In the genomic region with DNA sequence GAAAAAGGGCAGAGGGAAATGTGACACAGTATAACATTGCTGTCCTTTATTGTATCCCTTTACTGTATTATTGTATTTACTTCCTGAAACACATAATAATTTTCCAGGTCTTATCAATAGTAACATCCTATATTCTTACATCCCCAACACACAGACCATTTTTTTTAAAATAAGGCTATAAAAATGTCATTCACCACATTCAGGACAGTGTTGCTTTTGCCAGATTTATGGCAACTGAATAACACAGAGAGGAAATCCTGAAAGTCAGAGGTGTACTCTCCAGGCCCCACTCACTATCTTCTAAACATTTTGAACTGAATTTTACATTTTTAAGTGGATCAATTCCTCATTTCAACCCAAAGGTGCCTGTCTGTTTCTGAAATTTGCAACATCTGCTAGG, we compare ENCODE assay signal across 20 cellular contexts.
DNase-seq lines count a peak whose midpoint lies in the region; ATAC-seq and TF ChIP-seq lines count a peak whose summit lies in the region.
"Had no signal": no experiment of that assay in that cellular context is flagged by ENCODE, and none has a peak within 500 bp of the region (broad histone marks: within the 10 kb centered on the region; RNA-seq: fewer than 3 reads in every experiment).

No MANE protein-coding gene starts in this region.

- ATAC-seq in activated CD4-positive, alpha-beta T cell treated with anti-CD3 and anti-CD28 coated beads for 36 hours, result no peak
- no peak for ATAC-seq in CD8-positive, alpha-beta T cell
- ATAC-seq in T-cell (replicated peaks in 1 of 4) (no peak), left colon (peak; percentile 16)
- ATAC-seq: HCT116 had no signal

- H3K27me3 ChIP-seq in CD8-positive, alpha-beta T cell (ENCODE audit: insufficient read depth, low read length), result no peaks in the 10 kb centered on the region
- H3K27me3 ChIP-seq in esophagus squamous epithelium, result no peaks in the 10 kb centered on the region
- H3K27me3 ChIP-seq: SJCRH30 had no signal

- DNase-seq in activated CD4-positive, alpha-beta T cell treated with anti-CD3 and anti-CD28 coated beads for 36 hours, result no peak
- DNase-seq in activated CD4-positive, alpha-beta T cell treated with anti-CD3 and anti-CD28 coated beads, Interleukin-2, amount 50 U/mL, for 1 hour, result no peak
- no peak for DNase-seq in CD8-positive, alpha-beta T cell
- DNase-seq in T-cell, result no peak
- no peak for DNase-seq in left colon
- no peak for DNase-seq in stimulated activated CD4-positive, alpha-beta T cell treated with anti-CD3 and anti-CD28 coated beads, Interleukin-12 subunit alpha, Interleukin-12 subunit beta, amount 100 ng/mL, for 4 hours
- DNase-seq in esophagus squamous epithelium (lab: John Stamatoyannopoulos, UW), result no peak
- DNase-seq in HK-2 (ENCODE audit: unreplicated experiment), result no peak
- DNase-seq: AML-193, C1 segment of cervical spinal cord, EL, GF-D8, KG1, NCI-H1105 treated with DMSO at 0.1 percent for 48 hours, NCI-H1694, NCI-H2081 treated with DMSO at 0.1 percent for 48 hours, NCI-H510A, OCI-M1, SJCRH30 had no signal

- no peaks in the 10 kb centered on the region for H3K36me3 ChIP-seq in CD8-positive, alpha-beta T cell (ENCODE audit: insufficient read depth, low read length)
- H3K36me3 ChIP-seq in esophagus squamous epithelium, result no peaks in the 10 kb centered on the region
- H3K36me3 ChIP-seq: SJCRH30 had no signal

- peaks cover 67% of the 10 kb centered on the region for H3K4me1 Mint-ChIP-seq in activated CD4-positive, alpha-beta T cell treated with anti-CD3 and anti-CD28 coated beads for 36 hours
- H3K4me1 Mint-ChIP-seq in CD8-positive, alpha-beta T cell (ENCODE audit: low read depth), result peaks cover 61% of the 10 kb centered on the region
- peaks cover 49 to 65% (median 60%) of the 10 kb centered on the region in 3 donors for H3K4me1 Mint-ChIP-seq in T-cell

- peak overlapping the region; percentile 65 for H3K27ac Mint-ChIP-seq in activated CD4-positive, alpha-beta T cell treated with anti-CD3 and anti-CD28 coated beads for 36 hours
- H3K27ac Mint-ChIP-seq in CD8-positive, alpha-beta T cell, result peak overlapping the region; percentile 20
- H3K27ac Mint-ChIP-seq in T-cell, result peak overlapping the region; percentile 40 to 44

- no peak overlapping the region for H3K4me3 Mint-ChIP-seq in activated CD4-positive, alpha-beta T cell treated with anti-CD3 and anti-CD28 coated beads for 36 hours
- H3K4me3 Mint-ChIP-seq in CD8-positive, alpha-beta T cell, result no peak overlapping the region
- H3K4me3 Mint-ChIP-seq in T-cell, result no peak overlapping the region

- no peak for TF ChIP-seq POLR2A in esophagus squamous epithelium (IDR thresholded peaks at IDR 0.05)

- H3K27ac ChIP-seq in CD8-positive, alpha-beta T cell (ENCODE audit: low read depth, low read length), result no peak overlapping the region
- H3K27ac ChIP-seq in esophagus squamous epithelium, result no peak overlapping the region
- H3K27ac ChIP-seq: SJCRH30 had no signal

- no peak for TF ChIP-seq CTCF in CD8-positive, alpha-beta T cell (IDR thresholded peaks at IDR 0.05)
- no peak for TF ChIP-seq CTCF in esophagus squamous epithelium (IDR thresholded peaks at IDR 0.05)

- no peaks in the 10 kb centered on the region for H3K9me3 Mint-ChIP-seq in activated CD4-positive, alpha-beta T cell treated with anti-CD3 and anti-CD28 coated beads for 36 hours (ENCODE audit: low read depth)
- no peaks in the 10 kb centered on the region for H3K9me3 Mint-ChIP-seq in CD8-positive, alpha-beta T cell
- no peaks in the 10 kb centered on the region for H3K9me3 Mint-ChIP-seq in T-cell

- H3K9me3 ChIP-seq in CD8-positive, alpha-beta T cell (ENCODE audit: low read length), result no peaks in the 10 kb centered on the region
- H3K9me3 ChIP-seq in esophagus squamous epithelium, result no peaks in the 10 kb centered on the region
- H3K9me3 ChIP-seq: SJCRH30 had no signal

- CTCF ChIA-PET in activated CD4-positive, alpha-beta T cell treated with anti-CD3 and anti-CD28 coated beads for 36 hours (lab: Charles Lee), result no interaction called here
- CTCF ChIA-PET in CD8-positive, alpha-beta T cell (lab: Charles Lee), result no interaction called here
- CTCF ChIA-PET in T-cell (lab: Charles Lee), result no interaction called here

- peaks cover 15% of the 10 kb centered on the region for H3K4me1 ChIP-seq in CD8-positive, alpha-beta T cell (ENCODE audit: insufficient read depth, low read length)
- H3K4me1 ChIP-seq in esophagus squamous epithelium, result no peaks in the 10 kb centered on the region

- no peak overlapping the region for H3K4me3 ChIP-seq in CD8-positive, alpha-beta T cell (ENCODE audit: low read depth, low read length)
- H3K4me3 ChIP-seq in esophagus squamous epithelium, result no peak overlapping the region
- H3K4me3 ChIP-seq: SJCRH30 had no signal

- POLR2A ChIA-PET in activated CD4-positive, alpha-beta T cell treated with anti-CD3 and anti-CD28 coated beads for 36 hours (lab: Charles Lee), result no interaction called here
- POLR2A ChIA-PET in CD8-positive, alpha-beta T cell (lab: Charles Lee), result no interaction called here
- POLR2A ChIA-PET in T-cell (lab: Charles Lee), result no interaction called here

- intact Hi-C loops in activated CD4-positive, alpha-beta T cell treated with anti-CD3 and anti-CD28 coated beads for 36 hours (cut with DNase I, micrococcal nuclease), result no loop called here
- intact Hi-C loops in CD8-positive, alpha-beta T cell (cut with DNase I, micrococcal nuclease), result no loop called here
- intact Hi-C loops in left colon (cut with DNase I, micrococcal nuclease), result no loop called here
- intact Hi-C loops in esophagus squamous epithelium (cut with DNase I), result no loop called here

- H3K27me3 Mint-ChIP-seq in activated CD4-positive, alpha-beta T cell treated with anti-CD3 and anti-CD28 coated beads for 36 hours, result no peaks in the 10 kb centered on the region
- H3K27me3 Mint-ChIP-seq in CD8-positive, alpha-beta T cell (ENCODE audit: low read depth), result no peaks in the 10 kb centered on the region
- H3K27me3 Mint-ChIP-seq in T-cell, result no peaks in the 10 kb centered on the region

- H3K36me3 Mint-ChIP-seq in activated CD4-positive, alpha-beta T cell treated with anti-CD3 and anti-CD28 coated beads for 36 hours (ENCODE audit: low read depth), result peaks cover 23% of the 10 kb centered on the region
- H3K36me3 Mint-ChIP-seq in CD8-positive, alpha-beta T cell, result peaks cover 22% of the 10 kb centered on the region
- H3K36me3 Mint-ChIP-seq in T-cell, result peaks cover 21% of the 10 kb centered on the region
